In genomic region chr6:149580880-149581279, GRCh38 we compare ENCODE assay signal across 24 cellular contexts.
"Had no signal": no experiment of that assay in that cellular context is flagged by ENCODE, and none has a peak within 500 bp of the region (broad histone marks: within the 10 kb centered on the region; RNA-seq: fewer than 3 reads in every experiment).

No MANE protein-coding gene starts in this region.

- H3K9me3 ChIP-seq: left lung, lower lobe of right lung, ovary, right atrium auricular region, right lobe of liver, tibial nerve, uterus had no signal

- DNase-seq: hypothalamus; immature natural killer cell; islet precursor cell; kidney glomerular epithelial cell; left cardiac atrium; left lung; lower lobe of right lung; mesendoderm; naive B cell; natural killer cell; ovary; right lobe of liver; stimulated activated CD4-positive, alpha-beta T cell treated with anti-CD3 and anti-CD28 coated beads, Interleukin-1b, Interleukin-23, amount 100 ng/mL, for 48 hours; stimulated activated CD4-positive, alpha-beta T cell treated with anti-CD3 and anti-CD28 coated beads, Interleukin-2, amount 100 ng/mL, for 48 hours; stimulated activated CD4-positive, alpha-beta T cell treated with anti-CD3 and anti-CD28 coated beads, Interleukin-4, amount 100 ng/mL, for 4 hours; stimulated activated CD8-positive, alpha-beta memory T cell treated with anti-CD3 and anti-CD28 coated beads, Interleukin-4, amount 100 ng/mL, for 48 hours; stimulated activated naive CD4-positive, alpha-beta T cell treated with Interleukin-2 at 50 U/mL for 16 hours; stimulated activated naive CD8-positive, alpha-beta T cell treated with anti-CD3 and anti-CD28 coated beads, Interleukin-15, amount 100 ng/mL, for 72 hours; substantia nigra; uterus had no signal

- H3K4me1 ChIP-seq: left lung, lower lobe of right lung, right atrium auricular region, right lobe of liver, tibial nerve, uterus had no signal

- H3K27ac ChIP-seq: left lung, lower lobe of right lung, ovary, right atrium auricular region, right lobe of liver, tibial nerve, uterus had no signal

- H3K36me3 ChIP-seq: ovary, uterus had no signal

- ATAC-seq: left cardiac atrium; left lung; lower lobe of right lung; natural killer cell; right lobe of liver; stimulated activated memory B cell treated with anti-CD40 and anti-IgM and Interleukin-4, amounts not matched to agents 10 μg/mL and 1 μg/mL and 100 μg/mL, for 72 hours; stimulated activated naive CD8-positive, alpha-beta T cell treated with anti-CD3 and anti-CD28 coated beads, Interleukin-15, amount 100 ng/mL, for 72 hours had no signal

- H3K4me3 ChIP-seq: left lung, lower lobe of right lung, ovary, right atrium auricular region, right lobe of liver, smooth muscle cell, tibial nerve, uterus had no signal

- H3K4me2 ChIP-seq: smooth muscle cell had no signal

- H3K27me3 ChIP-seq: left lung, ovary, right atrium auricular region, right lobe of liver, tibial nerve, uterus had no signal
